In the genomic region with DNA sequence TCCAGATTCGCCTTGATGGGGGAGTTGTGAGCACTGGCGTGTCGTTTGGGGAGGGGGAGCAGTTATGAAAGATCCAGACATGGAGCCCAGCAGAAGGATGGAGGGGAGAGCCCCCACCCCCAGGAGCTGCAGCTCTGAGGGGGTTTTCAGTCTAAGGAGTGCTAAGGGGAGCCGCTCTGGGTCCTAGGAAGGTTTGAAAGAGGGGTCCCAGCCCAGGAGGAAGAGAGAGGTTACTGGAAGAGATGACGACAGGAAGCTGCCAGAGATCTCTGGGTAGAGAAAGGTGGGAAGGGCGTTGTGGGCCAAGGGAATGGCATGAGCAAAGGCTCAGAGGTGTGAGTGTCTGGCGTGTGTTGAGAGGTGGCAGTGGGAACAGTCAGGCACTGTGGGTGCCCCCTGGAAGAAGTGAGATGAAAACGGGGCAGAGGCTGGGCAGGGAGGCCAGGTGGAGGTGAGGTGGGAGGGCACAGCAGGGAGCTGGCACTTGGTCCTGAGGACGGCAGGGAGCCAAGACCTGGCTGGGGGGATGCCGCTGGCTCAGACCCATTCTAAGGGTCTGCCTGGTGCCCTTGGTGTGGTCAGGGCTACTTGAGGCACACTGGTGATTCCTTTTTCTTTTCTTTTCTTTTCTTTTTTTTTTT, we compare ENCODE assay signal across 9 cellular contexts. TPM values are rescaled to one million over a fixed set of nuclear protein-coding genes. Genes with fewer than 3 reads are reported as not detected.
A peak's percentile ranks its signal among the peaks of the same experiment; 100 is the strongest.
DNase-seq lines count a peak whose midpoint lies in the region; ATAC-seq and TF ChIP-seq lines count a peak whose summit lies in the region.
"Had no signal": no experiment of that assay in that cellular context is flagged by ENCODE, and none has a peak within 500 bp of the region (broad histone marks: within the 10 kb centered on the region; RNA-seq: fewer than 3 reads in every experiment).

No MANE protein-coding gene starts in this region.

- no TSS peak for BruUV-seq in mammary epithelial cell (replicated peaks; lab: Mats Ljungman, UMichigan)

- no peak overlapping the region for H2AFZ ChIP-seq in mammary epithelial cell (ENCODE audit: low read depth, low read length)

- H3K27me3 ChIP-seq in breast epithelium (peaks cover 4 to 6% of the 10 kb centered on the region in 2 donors), mammary epithelial cell (ENCODE audit: insufficient read depth, low read length) (peaks cover 20% of the 10 kb centered on the region), transverse colon (peaks cover 43% of the 10 kb centered on the region)

- H3K4me2 ChIP-seq in mammary epithelial cell (ENCODE audit: insufficient read depth, low read depth, low read length): no peak overlapping the region

- H3K4me3 ChIP-seq in breast epithelium (peak overlapping the region; percentile 44 to 81 (median 64)), mammary epithelial cell (replicated peaks in 1 of 3; ENCODE audit: insufficient read depth in 1 of 3, low read depth in 2 of 3, low read length in 3 of 3) (no peak overlapping the region), transverse colon (peak overlapping the region in 1 of 4 donors; percentile 43)

- H3K36me3 ChIP-seq in breast epithelium: no peaks in the 10 kb centered on the region
- H3K36me3 ChIP-seq in mammary epithelial cell (ENCODE audit: insufficient read depth, low read length): no peaks in the 10 kb centered on the region
- H3K36me3 ChIP-seq in transverse colon: no peaks in the 10 kb centered on the region
- H3K36me3 ChIP-seq: ascending aorta had no signal

- H3K9me3 ChIP-seq in breast epithelium (no peaks in the 10 kb centered on the region), mammary epithelial cell (replicated peaks; ENCODE audit: insufficient read depth, low read length) (no peaks in the 10 kb centered on the region), transverse colon (no peaks in the 10 kb centered on the region)
- H3K9me3 ChIP-seq: ascending aorta had no signal

- no peaks in the 10 kb centered on the region for H3K79me2 ChIP-seq in mammary epithelial cell (ENCODE audit: insufficient read depth, low read length)

- TF ChIP-seq POLR2A in breast epithelium (IDR thresholded peaks at IDR 0.05): no peak
- TF ChIP-seq POLR2A in transverse colon (IDR thresholded peaks at IDR 0.05): no peak

- H3K9ac ChIP-seq in mammary epithelial cell (ENCODE audit: insufficient read depth, low read length): no peak overlapping the region

- no peak for TF ChIP-seq EP300 in transverse colon (IDR thresholded peaks at IDR 0.05; ENCODE audit: low read depth)

- H3K27ac ChIP-seq in breast epithelium (peak overlapping the region in 1 of 2 donors; percentile 75), mammary epithelial cell (ENCODE audit: insufficient read depth, low read depth, low read length) (no peak overlapping the region), transverse colon (peak overlapping the region in 3 of 4 donors; percentile 44 to 56 (median 50))
- H3K27ac ChIP-seq: ascending aorta had no signal

- no peaks in the 10 kb centered on the region for H3K9me3 Mint-ChIP-seq in activated naive CD8-positive, alpha-beta T cell treated with anti-CD3 and anti-CD28 coated beads, Interleukin-2, amount 10 ng/mL, durations not matched to agents 7 days and 5 days
- H3K9me3 Mint-ChIP-seq in memory B cell: no peaks in the 10 kb centered on the region

- H3K4me1 ChIP-seq in breast epithelium (peaks cover 0 to 7% of the 10 kb centered on the region in 2 donors), mammary epithelial cell (ENCODE audit: insufficient read depth, low read length) (no peaks in the 10 kb centered on the region), transverse colon (peaks cover 0 to 17% (median 7%) of the 10 kb centered on the region in 4 donors)
- H3K4me1 ChIP-seq: ascending aorta had no signal

- POLR2A ChIA-PET in activated naive CD8-positive, alpha-beta T cell treated with anti-CD3 and anti-CD28 coated beads, Interleukin-2, amount 10 ng/mL, durations not matched to agents 7 days and 5 days (lab: Charles Lee): interaction anchor here (0.5 to 1.3 kb wide), 4 partner anchors 25 to 65 kb away, joined by 3 to 5 read pairs (median 4); partner anchors contain the start of gene TAB1

- DNase-seq in breast epithelium (ENCODE audit: low spot score in 2 of 2): no peak
- no peak for DNase-seq in mammary epithelial cell
- no peak for DNase-seq in activated naive CD8-positive, alpha-beta T cell treated with anti-CD3 and anti-CD28 coated beads, Interleukin-2, amount 10 ng/mL, durations not matched to agents 7 days and 5 days
- DNase-seq in memory B cell (ENCODE audit: low spot score in 2 of 2): no peak
- no peak for DNase-seq in transverse colon
- no peak for DNase-seq in kidney tubule cell (ENCODE audit: low spot score)
- no peak for DNase-seq in NK-92 treated with Interleukin-12 subunit alpha and Interleukin-12 subunit beta, amount 100 ng/mL, for 24 hours (lab: John Stamatoyannopoulos, UW)
- DNase-seq in NCI-H128 (lab: John Stamatoyannopoulos, UW; ENCODE audit: unreplicated experiment): no peak

- H3K27me3 Mint-ChIP-seq in activated naive CD8-positive, alpha-beta T cell treated with anti-CD3 and anti-CD28 coated beads, Interleukin-2, amount 10 ng/mL, durations not matched to agents 7 days and 5 days: peaks cover 24% of the 10 kb centered on the region
- H3K27me3 Mint-ChIP-seq in memory B cell: no peaks in the 10 kb centered on the region

- dilution Hi-C loops in mammary epithelial cell (cut with HindIII; ENCODE audit: low sequenced_read_pairs): no loop called here

- CTCF ChIA-PET in mammary epithelial cell (lab: Charles Lee; ENCODE audit: low non-redundant PET): no interaction called here

- no peak for TF ChIP-seq CTCF in breast epithelium (IDR thresholded peaks at IDR 0.05)
- no peak for TF ChIP-seq CTCF in mammary epithelial cell (conservative IDR thresholded peaks at IDR 0.05 in 1 of 2, IDR thresholded peaks at IDR 0.05 in 1 of 2; ENCODE audit: extremely low read depth in 1 of 2, insufficient read depth in 1 of 2, low read depth in 1 of 2, low read length in 2 of 2)
- TF ChIP-seq CTCF in transverse colon (IDR thresholded peaks at IDR 0.05): no peak

- intact Hi-C loops in breast epithelium (cut with DNase I; ENCODE audit: low total_unique reads) (no loop called here), mammary epithelial cell (cut with micrococcal nuclease) (no loop called here), transverse colon (cut with DNase I; ENCODE audit: low total_unique reads) (no loop called here)

- H4K20me1 ChIP-seq in mammary epithelial cell (ENCODE audit: insufficient read depth, low read length): no peaks in the 10 kb centered on the region

- H3K4me1 Mint-ChIP-seq in activated naive CD8-positive, alpha-beta T cell treated with anti-CD3 and anti-CD28 coated beads, Interleukin-2, amount 10 ng/mL, durations not matched to agents 7 days and 5 days: peaks cover 14% of the 10 kb centered on the region
- H3K4me1 Mint-ChIP-seq in memory B cell: peaks cover 47% of the 10 kb centered on the region

- in situ Hi-C loops in mammary epithelial cell (cut with MboI; ENCODE audit: low sequenced_read_pairs in 2 of 2): no loop called here
- in situ Hi-C loops in transverse colon (cut with MboI; ENCODE audit: low pct_ligation_motif_present in 1 of 4, low pct_unique_long_range_greater_than_20kb in 1 of 4, low sequenced_read_pairs in 3 of 4): no loop called here

- WGBS in mammary epithelial cell (ENCODE audit: low coverage, missing lambda C conversion rate): 60% methylated on average over 10 of the region's 10 CpGs
- WGBS in transverse colon (ENCODE audit: low coverage in 1 of 2), 2 donors: 33 to 46% methylated on average over 3 to 10 of the region's 10 CpGs

- peak overlapping the region; percentile 23 for H3K4me3 Mint-ChIP-seq in activated naive CD8-positive, alpha-beta T cell treated with anti-CD3 and anti-CD28 coated beads, Interleukin-2, amount 10 ng/mL, durations not matched to agents 7 days and 5 days
- peak overlapping the region; percentile 95 for H3K4me3 Mint-ChIP-seq in memory B cell

- peaks cover 12% of the 10 kb centered on the region for H3K36me3 Mint-ChIP-seq in activated naive CD8-positive, alpha-beta T cell treated with anti-CD3 and anti-CD28 coated beads, Interleukin-2, amount 10 ng/mL, durations not matched to agents 7 days and 5 days
- H3K36me3 Mint-ChIP-seq in memory B cell: peaks cover 2% of the 10 kb centered on the region

- ATAC-seq in activated naive CD8-positive, alpha-beta T cell treated with anti-CD3 and anti-CD28 coated beads, Interleukin-2, amount 10 ng/mL, durations not matched to agents 7 days and 5 days (ENCODE audit: low read depth): no peak
- no peak for ATAC-seq in memory B cell (ENCODE audit: low read depth)

- no peak overlapping the region for H3K27ac Mint-ChIP-seq in activated naive CD8-positive, alpha-beta T cell treated with anti-CD3 and anti-CD28 coated beads, Interleukin-2, amount 10 ng/mL, durations not matched to agents 7 days and 5 days
- H3K27ac Mint-ChIP-seq in memory B cell: peak overlapping the region; percentile 76

RNA-seq across cellular contexts. Expression of gene MGAT3, which starts 1.8 kb away (rescaled TPM):
- total RNA-seq in breast epithelium: 1 to 10 TPM; 1.9 to 9.4 (median 3.9) TPM
- under 1 TPM in 1 of 2 donors, not detected in 1; under 0.01 TPM for total RNA-seq in mammary epithelial cell
- not detected for polyA plus RNA-seq in mammary epithelial cell
- polyA minus RNA-seq in mammary epithelial cell: not detected
- 1 to 10 TPM; 7.0 to 7.2 TPM for total RNA-seq in activated naive CD8-positive, alpha-beta T cell treated with anti-CD3 and anti-CD28 coated beads, Interleukin-2, amount 10 ng/mL, durations not matched to agents 7 days and 5 days
- total RNA-seq in transverse colon: 10 to 100 TPM in 1 of 4 donors, 1 to 10 TPM in 3; 1.2 to 10.1 (median 5.2) TPM

RNA-seq across cellular contexts. Expression of gene MIEF1, which starts 43.5 kb away (rescaled TPM):
- 10 to 100 TPM; 19.7 to 24.3 (median 22.9) TPM for total RNA-seq in breast epithelium
- total RNA-seq in mammary epithelial cell: 10 to 100 TPM; 36.8 to 36.9 TPM
- 25.6 TPM for polyA plus RNA-seq in mammary epithelial cell
- polyA minus RNA-seq in mammary epithelial cell: 40.2 TPM
- total RNA-seq in activated naive CD8-positive, alpha-beta T cell treated with anti-CD3 and anti-CD28 coated beads, Interleukin-2, amount 10 ng/mL, durations not matched to agents 7 days and 5 days: 10 to 100 TPM; 33.9 to 40.0 TPM
- total RNA-seq in transverse colon: 10 to 100 TPM; 11.5 to 31.0 (median 25.6) TPM

RNA-seq across cellular contexts. Expression of gene TAB1, which starts 59.0 kb away (rescaled TPM):
- total RNA-seq in breast epithelium (10 to 100 TPM; 15.4 to 17.9 (median 16.0) TPM), mammary epithelial cell (10 to 100 TPM; 14.7 to 17.8 TPM), transverse colon (10 to 100 TPM; 14.3 to 56.5 (median 24.7) TPM)
- 16.0 TPM for polyA plus RNA-seq in mammary epithelial cell
- polyA minus RNA-seq in mammary epithelial cell: 7.5 TPM
- total RNA-seq in activated naive CD8-positive, alpha-beta T cell treated with anti-CD3 and anti-CD28 coated beads, Interleukin-2, amount 10 ng/mL, durations not matched to agents 7 days and 5 days: 10 to 100 TPM; 37.4 to 39.9 TPM

Comparison
In these comparisons a context has a peak if more than half of its experiments do, and no peak if none do; other contexts are left out.
1. H3K4me3 ChIP-seq: peak in breast epithelium (3 of 3); none in mammary epithelial cell (0 of 3).